In genomic region chr9:6997330-6997729, GRCh38 we compare ENCODE assay signal across 16 cellular contexts.
"Had no signal": no experiment of that assay in that cellular context is flagged by ENCODE, and none has a peak within 500 bp of the region (broad histone marks: within the 10 kb centered on the region; RNA-seq: fewer than 3 reads in every experiment).

No MANE protein-coding gene starts in this region.

- H3K27me3 ChIP-seq: colonic mucosa, esophagus squamous epithelium, foreskin keratinocyte, neural progenitor cell, sigmoid colon, thyroid gland, uterus had no signal

- ATAC-seq: activated CD4-positive, alpha-beta T cell treated with anti-CD3 and anti-CD28 coated beads for 36 hours; activated CD8-positive, alpha-beta memory T cell treated with anti-CD3 and anti-CD28 coated beads, Interleukin-2, amount 10 ng/mL, durations not matched to agents 7 days and 5 days; foreskin keratinocyte had no signal

- H3K27ac Mint-ChIP-seq: activated CD4-positive, alpha-beta memory T cell treated with anti-CD3 and anti-CD28 coated beads for 36 hours; activated CD4-positive, alpha-beta T cell treated with anti-CD3 and anti-CD28 coated beads for 36 hours; activated CD8-positive, alpha-beta memory T cell treated with anti-CD3 and anti-CD28 coated beads, Interleukin-2, amount 10 ng/mL, durations not matched to agents 7 days and 5 days; activated naive CD4-positive, alpha-beta T cell treated with anti-CD3 and anti-CD28 coated beads, Interleukin-2, amount 10 ng/mL, durations not matched to agents 7 days and 5 days; neural progenitor cell had no signal

- H3K9me3 Mint-ChIP-seq: activated CD4-positive, alpha-beta memory T cell treated with anti-CD3 and anti-CD28 coated beads for 36 hours; activated naive CD4-positive, alpha-beta T cell treated with anti-CD3 and anti-CD28 coated beads, Interleukin-2, amount 10 ng/mL, durations not matched to agents 7 days and 5 days; neural progenitor cell had no signal

- H3K4me3 Mint-ChIP-seq: activated CD4-positive, alpha-beta memory T cell treated with anti-CD3 and anti-CD28 coated beads for 36 hours; activated CD4-positive, alpha-beta T cell treated with anti-CD3 and anti-CD28 coated beads for 36 hours; activated CD8-positive, alpha-beta memory T cell treated with anti-CD3 and anti-CD28 coated beads, Interleukin-2, amount 10 ng/mL, durations not matched to agents 7 days and 5 days; activated naive CD4-positive, alpha-beta T cell treated with anti-CD3 and anti-CD28 coated beads, Interleukin-2, amount 10 ng/mL, durations not matched to agents 7 days and 5 days; neural progenitor cell had no signal

- H3K36me3 ChIP-seq: colonic mucosa, neural progenitor cell, uterus had no signal

- H3K4me1 ChIP-seq: colonic mucosa, esophagus squamous epithelium, foreskin keratinocyte, neural progenitor cell, sigmoid colon, uterus had no signal

- H3K27me3 Mint-ChIP-seq: activated CD4-positive, alpha-beta memory T cell treated with anti-CD3 and anti-CD28 coated beads for 36 hours; activated CD4-positive, alpha-beta T cell treated with anti-CD3 and anti-CD28 coated beads for 36 hours; activated CD8-positive, alpha-beta memory T cell treated with anti-CD3 and anti-CD28 coated beads, Interleukin-2, amount 10 ng/mL, durations not matched to agents 7 days and 5 days; activated naive CD4-positive, alpha-beta T cell treated with anti-CD3 and anti-CD28 coated beads, Interleukin-2, amount 10 ng/mL, durations not matched to agents 7 days and 5 days had no signal

- H2AFZ ChIP-seq: neural progenitor cell had no signal

- H3K9me3 ChIP-seq: colonic mucosa, esophagus squamous epithelium, sigmoid colon, thyroid gland, uterus had no signal

- H3K4me2 ChIP-seq: neural progenitor cell had no signal

- H3K9ac ChIP-seq: neural progenitor cell had no signal

- DNase-seq: activated CD4-positive, alpha-beta memory T cell treated with anti-CD3 and anti-CD28 coated beads for 36 hours; activated CD4-positive, alpha-beta T cell treated with anti-CD3 and anti-CD28 coated beads for 36 hours; activated CD8-positive, alpha-beta memory T cell treated with anti-CD3 and anti-CD28 coated beads, Interleukin-2, amount 10 ng/mL, durations not matched to agents 7 days and 5 days; activated naive CD4-positive, alpha-beta T cell treated with anti-CD3 and anti-CD28 coated beads, Interleukin-2, amount 10 ng/mL, durations not matched to agents 7 days and 5 days; activated T-cell treated with anti-CD3 and anti-CD28 coated beads, Interleukin-2, amount 50 U/mL, for 1 hour; caudate nucleus; colonic mucosa; effector CD4-positive, alpha-beta T cell; esophagus squamous epithelium; sigmoid colon; stimulated activated CD4-positive, alpha-beta T cell treated with anti-CD3 and anti-CD28 coated beads, Interleukin-2, amount 100 ng/mL, for 24 hours; T-helper 2 cell; thyroid gland; uterus had no signal

- H3K4me1 Mint-ChIP-seq: activated CD4-positive, alpha-beta T cell treated with anti-CD3 and anti-CD28 coated beads for 36 hours; activated CD8-positive, alpha-beta memory T cell treated with anti-CD3 and anti-CD28 coated beads, Interleukin-2, amount 10 ng/mL, durations not matched to agents 7 days and 5 days; activated naive CD4-positive, alpha-beta T cell treated with anti-CD3 and anti-CD28 coated beads, Interleukin-2, amount 10 ng/mL, durations not matched to agents 7 days and 5 days; neural progenitor cell had no signal

- H3K4me3 ChIP-seq: colonic mucosa, esophagus squamous epithelium, neural progenitor cell, sigmoid colon, thyroid gland, uterus had no signal

- H3K27ac ChIP-seq: colonic mucosa, esophagus squamous epithelium, foreskin keratinocyte, neural progenitor cell, sigmoid colon, thyroid gland, uterus had no signal
